ENCODE assay signal across 23 cellular contexts in the genomic region with DNA sequence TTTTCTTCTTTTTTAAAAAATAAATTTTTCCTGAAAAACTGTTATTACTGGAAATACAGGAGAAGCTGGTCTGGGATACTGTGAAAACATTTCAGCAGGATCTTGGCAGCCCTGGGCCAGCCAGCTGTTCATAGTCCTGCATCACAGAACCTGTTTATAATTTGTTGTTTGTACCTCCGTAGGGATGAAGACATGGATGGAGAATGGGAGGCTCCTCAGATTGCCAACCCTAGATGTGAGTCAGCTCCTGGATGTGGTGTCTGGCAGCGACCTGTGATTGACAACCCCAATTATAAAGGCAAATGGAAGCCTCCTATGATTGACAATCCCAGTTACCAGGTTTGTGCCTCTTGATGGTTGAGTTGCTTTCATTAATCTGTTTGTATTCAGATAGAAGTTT. TPM values are rescaled to one million over a fixed set of nuclear protein-coding genes. Genes with fewer than 3 reads are reported as not detected.
DNase-seq lines count a peak whose midpoint lies in the region; ATAC-seq, FAIRE-seq and TF ChIP-seq lines count a peak whose summit lies in the region.
"Had no signal": no experiment of that assay in that cellular context is flagged by ENCODE, and none has a peak within 500 bp of the region (broad histone marks: within the 10 kb centered on the region; RNA-seq: fewer than 3 reads in every experiment).

No MANE protein-coding gene starts in this region.

- H3K9me3 Mint-ChIP-seq in HFFc6, result no peaks in the 10 kb centered on the region
- H3K9me3 Mint-ChIP-seq in effector memory CD8-positive, alpha-beta T cell, result no peaks in the 10 kb centered on the region
- H3K9me3 Mint-ChIP-seq: CD4-positive, CD25-positive, alpha-beta regulatory T cell had no signal

- in situ Hi-C loops in IMR-90 (cut with MboI; ENCODE audit: low sequenced_read_pairs), result no loop called here
- in situ Hi-C loops in HepG2 (cut with HindIII; ENCODE audit: extremely low pct_ligation_motif_present, low pct_unique_long_range_greater_than_20kb), result no loop called here

- intact Hi-C loops in IMR-90 (cut with micrococcal nuclease), result no loop called here
- intact Hi-C loops in posterior vena cava (cut with DNase I), result no loop called here
- intact Hi-C loops in HepG2 (cut with micrococcal nuclease; ENCODE audit: unreplicated experiment), result no loop called here

- TF ChIP-seq POLR2A in IMR-90 (IDR thresholded peaks at IDR 0.05; ENCODE audit: low read depth, low read length) (no peak), HepG2 (IDR thresholded peaks at IDR 0.05; ENCODE audit: insufficient read depth in 1 of 2, low read depth in 2 of 2, low read length in 2 of 2) (no peak)

- no peaks in the 10 kb centered on the region for H3K4me1 ChIP-seq in IMR-90 (ENCODE audit: control insufficient read depth, insufficient read depth, low read length)
- no peaks in the 10 kb centered on the region for H3K4me1 ChIP-seq in HepG2 (ENCODE audit: insufficient read depth, low read length)
- H3K4me1 ChIP-seq: BE2C, Caco-2, HAP-1 had no signal

- no peak overlapping the region for H3K4ac ChIP-seq in IMR-90 (ENCODE audit: low read depth, low read length)

- H3K18ac ChIP-seq in IMR-90 (ENCODE audit: low read depth, low read length), result no peak overlapping the region

- BruUV-seq in IMR-90 (replicated peaks; lab: Mats Ljungman, UMichigan) (no TSS peak), HepG2 (replicated peaks; lab: Mats Ljungman, UMichigan) (no TSS peak)

- no peak overlapping the region for H3K56ac ChIP-seq in IMR-90 (ENCODE audit: extremely low read depth, insufficient read depth, low read length)

- H4K20me1 ChIP-seq in IMR-90 (ENCODE audit: insufficient read depth, low read length) (peaks cover 13% of the 10 kb centered on the region), HepG2 (ENCODE audit: insufficient read depth, low read length) (no peaks in the 10 kb centered on the region)

- no peak overlapping the region for H3K27ac Mint-ChIP-seq in HFFc6
- H3K27ac Mint-ChIP-seq in effector memory CD8-positive, alpha-beta T cell, result peak overlapping the region in 1 of 2 donors; percentile 62

- no peak for TF ChIP-seq EP300 in HepG2 (IDR thresholded peaks at IDR 0.05; ENCODE audit: low read depth in 2 of 2, low read length in 2 of 2)
- no peak for TF ChIP-seq EP300 in HepG2 (CRISPR knock-in tag; IDR thresholded peaks at IDR 0.05; ENCODE audit: borderline replicate concordance)

- no peak overlapping the region for H2BK15ac ChIP-seq in IMR-90 (ENCODE audit: low read depth, low read length)

- no peak overlapping the region for H3K4me3 Mint-ChIP-seq in HFFc6
- H3K4me3 Mint-ChIP-seq in effector memory CD8-positive, alpha-beta T cell, result no peak overlapping the region
- H3K4me3 Mint-ChIP-seq: CD4-positive, CD25-positive, alpha-beta regulatory T cell had no signal

- no peak for FAIRE-seq in HepG2 (lab: Jason Lieb, UNC)
- FAIRE-seq: A204.1, D721Med, G401.6, GM12891, GM19239, HTR-8/SVneo had no signal

- ATAC-seq in IMR-90 (ENCODE audit: low read depth) (peak; percentile 42; the same call in 1 of the 2 replicates), HepG2 (no peak), GM21367 (IDR thresholded peaks at IDR 0.05; ENCODE audit: unreplicated experiment) (no peak)
- ATAC-seq in effector memory CD8-positive, alpha-beta T cell (replicated peaks), result no peak

- H3K9ac ChIP-seq in IMR-90 (ENCODE audit: low read depth, low read length) (no peak overlapping the region), HepG2 (ENCODE audit: insufficient read depth, low read depth, low read length) (no peak overlapping the region)
- H3K9ac ChIP-seq: GM23248 had no signal

- peaks cover 8% of the 10 kb centered on the region for H3K4me1 Mint-ChIP-seq in HFFc6 (ENCODE audit: low read depth)
- peaks cover 0 to 4% of the 10 kb centered on the region in 2 donors for H3K4me1 Mint-ChIP-seq in effector memory CD8-positive, alpha-beta T cell (ENCODE audit: low read depth in 2 of 2)

- no peaks in the 10 kb centered on the region for H3K9me3 ChIP-seq in IMR-90 (ENCODE audit: control insufficient read depth, insufficient read depth, low read length)
- no peaks in the 10 kb centered on the region for H3K9me3 ChIP-seq in MG63
- no peaks in the 10 kb centered on the region for H3K9me3 ChIP-seq in HepG2 (ENCODE audit: low read length)
- H3K9me3 ChIP-seq: BE2C, Caco-2, HAP-1 had no signal

- no peak overlapping the region for H4K5ac ChIP-seq in IMR-90 (ENCODE audit: low read depth, low read length)

- H2AFZ ChIP-seq in IMR-90 (replicated peaks; ENCODE audit: low read length, poor library complexity) (no peak overlapping the region), HepG2 (ENCODE audit: low read length) (no peak overlapping the region)
- H2AFZ ChIP-seq: GM23248 had no signal

- CTCF ChIA-PET in IMR-90 (lab: Yijun Ruan, JAX) (no interaction called here), HepG2 (lab: Yijun Ruan, JAX; ENCODE audit: low intra/inter-chr PET ratio, low total read pairs) (no interaction called here)

- no peaks in the 10 kb centered on the region for H3K27me3 ChIP-seq in IMR-90 (ENCODE audit: control insufficient read depth, insufficient read depth, low read length)
- H3K27me3 ChIP-seq in MG63, result no peaks in the 10 kb centered on the region
- no peaks in the 10 kb centered on the region for H3K27me3 ChIP-seq in HepG2 (ENCODE audit: control insufficient read depth in 1 of 2, insufficient read depth in 2 of 2, low read length in 2 of 2)
- H3K27me3 ChIP-seq: BE2C had no signal

- no peak overlapping the region for H2AK5ac ChIP-seq in IMR-90 (ENCODE audit: low read depth, low read length)

- peaks cover 53% of the 10 kb centered on the region for H3K36me3 Mint-ChIP-seq in HFFc6 (ENCODE audit: low read depth)
- peaks cover 87% of the 10 kb centered on the region for H3K36me3 Mint-ChIP-seq in effector memory CD8-positive, alpha-beta T cell (ENCODE audit: insufficient read depth)

- H4K91ac ChIP-seq in IMR-90 (ENCODE audit: insufficient read depth, low read depth, low read length), result no peak overlapping the region

- H3K4me2 ChIP-seq in IMR-90 (ENCODE audit: low read depth, low read length) (no peak overlapping the region), HepG2 (ENCODE audit: low read depth, low read length) (no peak overlapping the region)

- H3K27ac ChIP-seq in IMR-90 (ENCODE audit: insufficient read depth, low read length), result no peak overlapping the region
- H3K27ac ChIP-seq in HepG2 (ENCODE audit: extremely low read length, insufficient read depth, low read length), result no peak overlapping the region
- H3K27ac ChIP-seq: GM23248, HL-60 had no signal

- TF ChIP-seq RAD21 in IMR-90 (IDR thresholded peaks at IDR 0.05; ENCODE audit: low read length) (no peak), HepG2 (CRISPR knock-in tag; IDR thresholded peaks at IDR 0.05) (no peak)

- no peak overlapping the region for H2BK20ac ChIP-seq in IMR-90 (ENCODE audit: low read depth, low read length)

- peaks cover 4% of the 10 kb centered on the region for H3K9me1 ChIP-seq in IMR-90 (ENCODE audit: insufficient read depth, low read length)

- no peak for TF ChIP-seq CTCF in IMR-90 (conservative IDR thresholded peaks at IDR 0.05; ENCODE audit: low read depth, low read length)
- TF ChIP-seq CTCF in epithelial cell of esophagus (IDR thresholded peaks at IDR 0.05; ENCODE audit: insufficient read depth, low read depth, low read length, missing control alignments), result no peak
- TF ChIP-seq CTCF in HFFc6 (IDR thresholded peaks at IDR 0.05), result no peak
- TF ChIP-seq CTCF in HepG2 (CRISPR knock-in tag; IDR thresholded peaks at IDR 0.05), result no peak

- H3K27me3 Mint-ChIP-seq in HFFc6 (ENCODE audit: insufficient read depth), result no peaks in the 10 kb centered on the region; the same call in 1 of the 2 replicates
- no peaks in the 10 kb centered on the region for H3K27me3 Mint-ChIP-seq in effector memory CD8-positive, alpha-beta T cell
- H3K27me3 Mint-ChIP-seq: CD4-positive, CD25-positive, alpha-beta regulatory T cell had no signal

- POLR2A ChIA-PET in IMR-90 (lab: Charles Lee; ENCODE audit: unreplicated experiment) (no interaction called here), HepG2 (lab: Yijun Ruan, JAX) (no interaction called here)

- H4K8ac ChIP-seq in IMR-90 (ENCODE audit: low read depth in 2 of 2, low read length in 2 of 2), result no peak overlapping the region

- H3K79me1 ChIP-seq in IMR-90 (ENCODE audit: low read depth in 1 of 2, low read length in 2 of 2), result peaks cover 34 to 55% of the 10 kb centered on the region in 2 experiments

- dilution Hi-C loops in IMR-90 (cut with HindIII; ENCODE audit: low sequenced_read_pairs, unreplicated experiment), result no loop called here

- DNase-seq in IMR-90 (peak; percentile 32), MG63 (peak; percentile 51), epithelial cell of esophagus (ENCODE audit: low read depth) (peak; percentile 21), posterior vena cava (ENCODE audit: low spot score) (peak; percentile 32), HFFc6 (no peak), HepG2 (ENCODE audit: low spot score) (no peak)
- DNase-seq in effector memory CD8-positive, alpha-beta T cell, result no peak
- DNase-seq: ACHN; BE2C; C1 segment of cervical spinal cord; Caco-2; CD4-positive, CD25-positive, alpha-beta regulatory T cell; GM23248 had no signal

- H3K4me3 ChIP-seq in IMR-90 (ENCODE audit: insufficient read depth, low read depth, low read length), result no peak overlapping the region
- no peak overlapping the region for H3K4me3 ChIP-seq in MG63
- no peak overlapping the region for H3K4me3 ChIP-seq in epithelial cell of esophagus (ENCODE audit: low read length)
- no peak overlapping the region for H3K4me3 ChIP-seq in HepG2 (replicated peaks in 1 of 3; ENCODE audit: insufficient read depth in 1 of 3, low read depth in 2 of 3, low read length in 3 of 3)
- H3K4me3 ChIP-seq: GM23248, HAP-1 had no signal

- H3K36me3 ChIP-seq in IMR-90 (ENCODE audit: control insufficient read depth, insufficient read depth, low read length) (peaks cover 68% of the 10 kb centered on the region), MG63 (peaks cover 100% of the 10 kb centered on the region), HepG2 (replicated peaks in 1 of 2; ENCODE audit: control insufficient read depth in 1 of 2, insufficient read depth in 2 of 2, low read length in 2 of 2) (peaks cover 34 to 89% of the 10 kb centered on the region in 2 experiments)

- no CpG with 5 or more reads among the region's 2 CpGs for WGBS in IMR-90 (ENCODE audit: extremely low coverage in 2 of 2, insufficient read length in 1 of 2), 2 experiments
- 100% methylated on average over 2 of the region's 2 CpGs for WGBS in HepG2 (ENCODE audit: low lambda C conversion rate)

- H2AK9ac ChIP-seq in IMR-90 (replicated peaks; ENCODE audit: low read depth, low read length, poor library complexity), result no peak overlapping the region

- H2BK5ac ChIP-seq in IMR-90 (ENCODE audit: low read depth, low read length, poor library complexity, severe bottlenecking), result no peak overlapping the region

- H3K23ac ChIP-seq in IMR-90 (ENCODE audit: low read depth, low read length), result no peak overlapping the region

- peaks cover 23% of the 10 kb centered on the region for H3K79me2 ChIP-seq in HepG2 (ENCODE audit: insufficient read depth, low read length)

- H2BK120ac ChIP-seq in IMR-90 (ENCODE audit: low read depth, low read length), result no peak overlapping the region

- H3K14ac ChIP-seq in IMR-90 (replicated peaks; ENCODE audit: low read depth, low read length), result no peak overlapping the region

RNA-seq across cellular contexts. Expression of a gene that starts 12.4 kb away (rescaled TPM):
- total RNA-seq in IMR-90 (2012; rRNA removed), result 4.7 TPM in 2 replicates
- polyA plus RNA-seq in IMR-90 (2012; rRNA removed), result 10.2 and 20.4 TPM in 2 replicates
- 4.5 and 7.3 TPM in 2 replicates for polyA plus RNA-seq in IMR-90 (2012; cell fraction: cytosol; rRNA removed)
- polyA plus RNA-seq in IMR-90 (2012; cell fraction: nucleus; rRNA removed; ENCODE audit: low replicate concordance), result 13.3 and 15.0 TPM in 2 replicates
- total RNA-seq in MG63 (2014; rRNA removed; shearing (Covaris generic); ENCODE audit: low replicate concordance), result 10.6 and 21.3 TPM in 2 replicates
- 10 to 100 TPM; 22.0 to 22.5 TPM for total RNA-seq in posterior vena cava
- total RNA-seq in HFFc6 (2021; fragmentation: NEBNext Ultra II Directional; extraction: Animal tissue kit (Norgen Biotek cat#: 25700)), result 10 to 100 TPM; 14.9 to 17.7 (median 16.5) TPM
- 10.0 and 12.1 TPM in 2 replicates for total RNA-seq in HepG2 (2016; rRNA removed; fragmentation: Illumina TruSeq; extraction: Trizol)
- 2.6 and 4.2 TPM in 2 replicates for total RNA-seq in HepG2 (2016; cell fraction: cytosol; rRNA removed; fragmentation: Illumina TruSeq; extraction: Trizol; ENCODE audit: low read depth)
- total RNA-seq in HepG2 (2016; cell fraction: insoluble cytoplasmic fraction; rRNA removed; fragmentation: Illumina TruSeq; extraction: Trizol), result 9.9 and 10.9 TPM in 2 replicates
- 7.3 and 7.7 TPM in 2 replicates for total RNA-seq in HepG2 (2016; cell fraction: membrane; rRNA removed; fragmentation: Illumina TruSeq; extraction: Trizol)
- total RNA-seq in HepG2 (2016; cell fraction: nucleus; rRNA removed; fragmentation: Illumina TruSeq; extraction: Trizol), result 11.4 and 13.3 TPM in 2 replicates
- 9.5 and 10.8 TPM in 2 replicates for polyA plus RNA-seq in HepG2 (2011; rRNA removed)
- 4.7 and 5.1 TPM in 2 replicates for polyA plus RNA-seq in HepG2 (2011; cell fraction: cytosol; rRNA removed)
- polyA plus RNA-seq in HepG2 (2011; cell fraction: nucleus; rRNA removed), result 13.9 and 19.7 TPM in 2 replicates
- 14.7 and 16.0 TPM in 2 replicates for polyA plus RNA-seq in HepG2 (2012)
- 0.51 and 0.53 TPM in 2 replicates for polyA plus RNA-seq in HepG2 (2016; cell fraction: cytosol; fragmentation: Illumina TruSeq; extraction: Trizol; ENCODE audit: low read depth)
- 13.3 and 16.9 TPM in 2 replicates for polyA plus RNA-seq in HepG2 (2016; cell fraction: insoluble cytoplasmic fraction; fragmentation: Illumina TruSeq; extraction: Trizol; ENCODE audit: low read depth)
- polyA plus RNA-seq in HepG2 (2016; cell fraction: membrane; fragmentation: Illumina TruSeq; extraction: Trizol; ENCODE audit: low read depth), result 3.4 and 3.7 TPM in 2 replicates
- 17.9 and 20.0 TPM in 2 replicates for polyA plus RNA-seq in HepG2 (2016; cell fraction: nucleus; fragmentation: Illumina TruSeq; extraction: Trizol; ENCODE audit: insufficient read depth, low read depth)
- 10.5 TPM in 2 replicates for polyA minus RNA-seq in HepG2 (2011; rRNA and poly(A)+ RNA removed; ENCODE audit: low replicate concordance)
- 7.9 and 8.1 TPM in 2 replicates for polyA minus RNA-seq in HepG2 (2011; cell fraction: cytosol; rRNA and poly(A)+ RNA removed)
- polyA minus RNA-seq in HepG2 (2011; cell fraction: nucleus; rRNA and poly(A)+ RNA removed), result 12.1 and 12.2 TPM in 2 replicates

RNA-seq across cellular contexts. Expression of a gene that starts 21.5 kb away (rescaled TPM):
- total RNA-seq in IMR-90 (2012; rRNA removed) (345 and 552 TPM in 2 replicates), posterior vena cava (100 to 1,000 TPM; 525 to 591 TPM), HepG2 (2016; rRNA removed; fragmentation: Illumina TruSeq; extraction: Trizol) (438 and 680 TPM in 2 replicates)
- polyA plus RNA-seq in IMR-90 (2012; rRNA removed) (216 and 233 TPM in 2 replicates), HepG2 (2011; rRNA removed) (477 and 480 TPM in 2 replicates)
- 37.1 and 61.3 TPM in 2 replicates for polyA plus RNA-seq in IMR-90 (2012; cell fraction: cytosol; rRNA removed)
- polyA plus RNA-seq in IMR-90 (2012; cell fraction: nucleus; rRNA removed; ENCODE audit: low replicate concordance), result 10.6 and 62.2 TPM in 2 replicates
- total RNA-seq in MG63 (2014; rRNA removed; shearing (Covaris generic); ENCODE audit: low replicate concordance), result 1,325 and 1,676 TPM in 2 replicates
- total RNA-seq in HFFc6 (2021; fragmentation: NEBNext Ultra II Directional; extraction: Animal tissue kit (Norgen Biotek cat#: 25700)), result 100 to 1,000 TPM; 698 to 777 (median 770) TPM
- total RNA-seq in HepG2 (2016; cell fraction: cytosol; rRNA removed; fragmentation: Illumina TruSeq; extraction: Trizol; ENCODE audit: low read depth), result 100 and 107 TPM in 2 replicates
- 421 and 674 TPM in 2 replicates for total RNA-seq in HepG2 (2016; cell fraction: insoluble cytoplasmic fraction; rRNA removed; fragmentation: Illumina TruSeq; extraction: Trizol)
- total RNA-seq in HepG2 (2016; cell fraction: membrane; rRNA removed; fragmentation: Illumina TruSeq; extraction: Trizol), result 148 and 188 TPM in 2 replicates
- 471 and 534 TPM in 2 replicates for total RNA-seq in HepG2 (2016; cell fraction: nucleus; rRNA removed; fragmentation: Illumina TruSeq; extraction: Trizol)
- polyA plus RNA-seq in HepG2 (2011; cell fraction: cytosol; rRNA removed), result 184 and 191 TPM in 2 replicates
- polyA plus RNA-seq in HepG2 (2011; cell fraction: nucleus; rRNA removed), result 51.4 and 85.1 TPM in 2 replicates
- polyA plus RNA-seq in HepG2 (2012), result 598 and 627 TPM in 2 replicates
- polyA plus RNA-seq in HepG2 (2016; cell fraction: cytosol; fragmentation: Illumina TruSeq; extraction: Trizol; ENCODE audit: low read depth), result 17.9 and 20.7 TPM in 2 replicates
- 280 and 284 TPM in 2 replicates for polyA plus RNA-seq in HepG2 (2016; cell fraction: insoluble cytoplasmic fraction; fragmentation: Illumina TruSeq; extraction: Trizol; ENCODE audit: low read depth)
- 61.6 and 80.1 TPM in 2 replicates for polyA plus RNA-seq in HepG2 (2016; cell fraction: membrane; fragmentation: Illumina TruSeq; extraction: Trizol; ENCODE audit: low read depth)
- 489 and 507 TPM in 2 replicates for polyA plus RNA-seq in HepG2 (2016; cell fraction: nucleus; fragmentation: Illumina TruSeq; extraction: Trizol; ENCODE audit: insufficient read depth, low read depth)
- polyA minus RNA-seq in HepG2 (2011; rRNA and poly(A)+ RNA removed; ENCODE audit: low replicate concordance), result 2,329 and 2,779 TPM in 2 replicates
- 523 and 799 TPM in 2 replicates for polyA minus RNA-seq in HepG2 (2011; cell fraction: cytosol; rRNA and poly(A)+ RNA removed)
- polyA minus RNA-seq in HepG2 (2011; cell fraction: nucleus; rRNA and poly(A)+ RNA removed), result 208 and 359 TPM in 2 replicates

RNA-seq across cellular contexts. Expression of a gene that starts 39.4 kb away (rescaled TPM):
- total RNA-seq in IMR-90 (2012; rRNA removed), result 0.18 TPM in 1 of 2 replicates, not detected in the other
- polyA plus RNA-seq in IMR-90 (2012; rRNA removed), result not detected in 2 replicates
- polyA plus RNA-seq in IMR-90 (2012; cell fraction: cytosol; rRNA removed), result not detected in 2 replicates
- not detected in 2 replicates for polyA plus RNA-seq in IMR-90 (2012; cell fraction: nucleus; rRNA removed; ENCODE audit: low replicate concordance)
- not detected in 2 replicates for total RNA-seq in MG63 (2014; rRNA removed; shearing (Covaris generic); ENCODE audit: low replicate concordance)
- total RNA-seq in posterior vena cava, result not detected
- total RNA-seq in HFFc6 (2021; fragmentation: NEBNext Ultra II Directional; extraction: Animal tissue kit (Norgen Biotek cat#: 25700)), result not detected
- not detected in 2 replicates for total RNA-seq in HepG2 (2016; rRNA removed; fragmentation: Illumina TruSeq; extraction: Trizol)
- total RNA-seq in HepG2 (2016; cell fraction: cytosol; rRNA removed; fragmentation: Illumina TruSeq; extraction: Trizol; ENCODE audit: low read depth), result not detected in 2 replicates
- not detected in 2 replicates for total RNA-seq in HepG2 (2016; cell fraction: insoluble cytoplasmic fraction; rRNA removed; fragmentation: Illumina TruSeq; extraction: Trizol)
- not detected in 2 replicates for total RNA-seq in HepG2 (2016; cell fraction: membrane; rRNA removed; fragmentation: Illumina TruSeq; extraction: Trizol)
- total RNA-seq in HepG2 (2016; cell fraction: nucleus; rRNA removed; fragmentation: Illumina TruSeq; extraction: Trizol), result not detected in 2 replicates
- polyA plus RNA-seq in HepG2 (2011; rRNA removed), result not detected in 2 replicates
- not detected in 2 replicates for polyA plus RNA-seq in HepG2 (2011; cell fraction: cytosol; rRNA removed)
- not detected in 2 replicates for polyA plus RNA-seq in HepG2 (2011; cell fraction: nucleus; rRNA removed)
- not detected in 2 replicates for polyA plus RNA-seq in HepG2 (2012)
- not detected in 2 replicates for polyA plus RNA-seq in HepG2 (2016; cell fraction: cytosol; fragmentation: Illumina TruSeq; extraction: Trizol; ENCODE audit: low read depth)
- polyA plus RNA-seq in HepG2 (2016; cell fraction: insoluble cytoplasmic fraction; fragmentation: Illumina TruSeq; extraction: Trizol; ENCODE audit: low read depth), result not detected in 2 replicates
- not detected in 2 replicates for polyA plus RNA-seq in HepG2 (2016; cell fraction: membrane; fragmentation: Illumina TruSeq; extraction: Trizol; ENCODE audit: low read depth)
- polyA plus RNA-seq in HepG2 (2016; cell fraction: nucleus; fragmentation: Illumina TruSeq; extraction: Trizol; ENCODE audit: insufficient read depth, low read depth), result not detected in 2 replicates
- polyA minus RNA-seq in HepG2 (2011; rRNA and poly(A)+ RNA removed; ENCODE audit: low replicate concordance), result not detected in 2 replicates
- not detected in 2 replicates for polyA minus RNA-seq in HepG2 (2011; cell fraction: cytosol; rRNA and poly(A)+ RNA removed)
- not detected in 2 replicates for polyA minus RNA-seq in HepG2 (2011; cell fraction: nucleus; rRNA and poly(A)+ RNA removed)
- total RNA-seq: CD4-positive, CD25-positive, alpha-beta regulatory T cell; GM23248; H4 had no signal

Comparison
In these comparisons a context has a peak if more than half of its experiments do, and no peak if none do; other contexts are left out.
1. DNase-seq: peak in IMR-90 (single experiment), MG63 (single experiment), epithelial cell of esophagus (single experiment) and posterior vena cava (single experiment); none in HFFc6 (single experiment), HepG2 (single experiment) and effector memory CD8-positive, alpha-beta T cell (0 of 3).